Comparison of ENCODE assay signal across 23 cellular contexts in genomic region chr12:817941-818600, GRCh38.
DNase-seq lines count a peak whose midpoint lies in the region; ATAC-seq and TF ChIP-seq lines count a peak whose summit lies in the region.
"Had no signal": no experiment of that assay in that cellular context is flagged by ENCODE, and none has a peak within 500 bp of the region (broad histone marks: within the 10 kb centered on the region; RNA-seq: fewer than 3 reads in every experiment).

No MANE protein-coding gene starts in this region.

- intact Hi-C loops in thyroid gland (cut with DNase I): loop anchor here (5.0 to 10.0 kb wide), 2 partner anchors 63 to 129 kb away; partner anchors contain the start of genes RAD52 and WNK1
- intact Hi-C loops in activated T-helper 2 cell treated with anti-CD3 and anti-CD28 coated beads, Interferon-gamma antibody, Interleukin-2, Interleukin-4, amounts not matched to agents 10 μg/mL and 5 μg/mL and 100 μg/mL, durations not matched to agents 14 hours and 24 hours and 36 hours (cut with micrococcal nuclease): loop anchor here (10.0 kb wide), 1 partner anchor 57 kb away; no protein-coding TSS in a partner anchor

- H3K9me3 ChIP-seq in gastroesophageal sphincter: peaks cover 0 to 4% (median 0%) of the 10 kb centered on the region in 3 donors
- H3K9me3 ChIP-seq in thyroid gland: no peaks in the 10 kb centered on the region

- peak overlapping the region; percentile 4; the same call in 1 of the 2 replicates for H3K27ac ChIP-seq in VCaP
- H3K27ac ChIP-seq in gastroesophageal sphincter: peak overlapping the region; percentile 41 to 61 (median 56)
- peak overlapping the region in 2 of 3 donors; percentile 3 to 18 for H3K27ac ChIP-seq in thyroid gland
- H3K27ac ChIP-seq: BLaER1, brain microvascular endothelial cell, WERI-Rb-1 had no signal

- H3K27me3 ChIP-seq in gastroesophageal sphincter (no peaks in the 10 kb centered on the region), thyroid gland (no peaks in the 10 kb centered on the region)
- H3K27me3 ChIP-seq: BLaER1, brain microvascular endothelial cell had no signal

- H3K4me1 Mint-ChIP-seq in activated naive CD8-positive, alpha-beta T cell (ENCODE audit: low read depth): peaks cover 57% of the 10 kb centered on the region
- H3K4me1 Mint-ChIP-seq in activated naive CD8-positive, alpha-beta T cell treated with anti-CD3 and anti-CD28 coated beads for 36 hours: peaks cover 45% of the 10 kb centered on the region
- peaks cover 32% of the 10 kb centered on the region for H3K4me1 Mint-ChIP-seq in activated T-helper 2 cell treated with anti-CD3 and anti-CD28 coated beads, Interferon-gamma antibody, Interleukin-2, Interleukin-4, amounts not matched to agents 10 μg/mL and 5 μg/mL and 100 μg/mL, durations not matched to agents 14 hours and 24 hours and 36 hours (ENCODE audit: low read depth)
- H3K4me1 Mint-ChIP-seq: nephron progenitor cell had no signal

- peaks cover under 1% of the 10 kb centered on the region for H3K9me3 Mint-ChIP-seq in activated naive CD8-positive, alpha-beta T cell (ENCODE audit: low read depth)
- peaks cover 6% of the 10 kb centered on the region for H3K9me3 Mint-ChIP-seq in activated naive CD8-positive, alpha-beta T cell treated with anti-CD3 and anti-CD28 coated beads for 36 hours
- H3K9me3 Mint-ChIP-seq in activated T-helper 2 cell treated with anti-CD3 and anti-CD28 coated beads, Interferon-gamma antibody, Interleukin-2, Interleukin-4, amounts not matched to agents 10 μg/mL and 5 μg/mL and 100 μg/mL, durations not matched to agents 14 hours and 24 hours and 36 hours: peaks cover 4% of the 10 kb centered on the region

- TF ChIP-seq POLR2A in gastroesophageal sphincter (IDR thresholded peaks at IDR 0.05): no peak
- TF ChIP-seq POLR2A in thyroid gland (IDR thresholded peaks at IDR 0.05): no peak

- TF ChIP-seq CTCF in VCaP (conservative IDR thresholded peaks at IDR 0.05): no peak
- no peak for TF ChIP-seq CTCF in gastroesophageal sphincter (IDR thresholded peaks at IDR 0.05)
- TF ChIP-seq CTCF in thyroid gland (IDR thresholded peaks at IDR 0.05): no peak

- H3K27ac Mint-ChIP-seq in activated naive CD8-positive, alpha-beta T cell: peak overlapping the region; percentile 4
- no peak overlapping the region for H3K27ac Mint-ChIP-seq in activated naive CD8-positive, alpha-beta T cell treated with anti-CD3 and anti-CD28 coated beads for 36 hours
- H3K27ac Mint-ChIP-seq in activated T-helper 2 cell treated with anti-CD3 and anti-CD28 coated beads, Interferon-gamma antibody, Interleukin-2, Interleukin-4, amounts not matched to agents 10 μg/mL and 5 μg/mL and 100 μg/mL, durations not matched to agents 14 hours and 24 hours and 36 hours: no peak overlapping the region
- H3K27ac Mint-ChIP-seq: activated CD4-positive, alpha-beta memory T cell treated with anti-CD3 and anti-CD28 coated beads, Interleukin-2, amount 10 ng/mL, durations not matched to agents 7 days and 5 days; activated naive CD4-positive, alpha-beta T cell treated with anti-CD3 and anti-CD28 coated beads, Interleukin-2, amount 50 U/mL, for 24 hours; nephron progenitor cell had no signal

- H3K27me3 Mint-ChIP-seq in activated naive CD8-positive, alpha-beta T cell: no peaks in the 10 kb centered on the region
- no peaks in the 10 kb centered on the region for H3K27me3 Mint-ChIP-seq in activated naive CD8-positive, alpha-beta T cell treated with anti-CD3 and anti-CD28 coated beads for 36 hours
- H3K27me3 Mint-ChIP-seq in activated T-helper 2 cell treated with anti-CD3 and anti-CD28 coated beads, Interferon-gamma antibody, Interleukin-2, Interleukin-4, amounts not matched to agents 10 μg/mL and 5 μg/mL and 100 μg/mL, durations not matched to agents 14 hours and 24 hours and 36 hours (ENCODE audit: low read depth): no peaks in the 10 kb centered on the region
- H3K27me3 Mint-ChIP-seq: activated CD4-positive, alpha-beta memory T cell treated with anti-CD3 and anti-CD28 coated beads, Interleukin-2, amount 10 ng/mL, durations not matched to agents 7 days and 5 days; activated naive CD4-positive, alpha-beta T cell treated with anti-CD3 and anti-CD28 coated beads, Interleukin-2, amount 50 U/mL, for 24 hours had no signal

- ATAC-seq in gastroesophageal sphincter (peak; percentile 58), left lobe of liver (no peak)
- ATAC-seq: HepG2 had no signal

- peaks cover 0 to 43% (median 7%) of the 10 kb centered on the region in 3 donors for H3K4me1 ChIP-seq in gastroesophageal sphincter
- H3K4me1 ChIP-seq in thyroid gland: peaks cover 0 to 8% of the 10 kb centered on the region in 2 donors

- TF ChIP-seq EP300 in gastroesophageal sphincter (IDR thresholded peaks at IDR 0.05): no peak

- H3K36me3 ChIP-seq in gastroesophageal sphincter (peaks cover 0 to 10% of the 10 kb centered on the region in 2 donors), thyroid gland (no peaks in the 10 kb centered on the region)
- H3K36me3 ChIP-seq: brain microvascular endothelial cell had no signal

- no peak overlapping the region for H3K4me3 Mint-ChIP-seq in activated naive CD8-positive, alpha-beta T cell
- no peak overlapping the region for H3K4me3 Mint-ChIP-seq in activated naive CD8-positive, alpha-beta T cell treated with anti-CD3 and anti-CD28 coated beads for 36 hours
- no peak overlapping the region for H3K4me3 Mint-ChIP-seq in activated T-helper 2 cell treated with anti-CD3 and anti-CD28 coated beads, Interferon-gamma antibody, Interleukin-2, Interleukin-4, amounts not matched to agents 10 μg/mL and 5 μg/mL and 100 μg/mL, durations not matched to agents 14 hours and 24 hours and 36 hours (ENCODE audit: low read depth)
- H3K4me3 Mint-ChIP-seq: activated CD4-positive, alpha-beta memory T cell treated with anti-CD3 and anti-CD28 coated beads, Interleukin-2, amount 10 ng/mL, durations not matched to agents 7 days and 5 days; activated naive CD4-positive, alpha-beta T cell treated with anti-CD3 and anti-CD28 coated beads, Interleukin-2, amount 50 U/mL, for 24 hours; nephron progenitor cell had no signal

- DNase-seq in activated naive CD8-positive, alpha-beta T cell treated with anti-CD3 and anti-CD28 coated beads for 36 hours: no peak
- DNase-seq in thyroid gland (peak; percentile 27 to 53), left lobe of liver (ENCODE audit: low spot score) (no peak)
- no peak for DNase-seq in activated T-helper 2 cell treated with anti-CD3 and anti-CD28 coated beads, Interferon-gamma antibody, Interleukin-2, Interleukin-4, amounts not matched to agents 10 μg/mL and 5 μg/mL and 100 μg/mL, durations not matched to agents 14 hours and 24 hours and 36 hours (ENCODE audit: low spot score)
- DNase-seq in stimulated activated CD8-positive, alpha-beta memory T cell treated with anti-CD3 and anti-CD28 coated beads, Interleukin-4, amount 100 ng/mL, for 48 hours: no peak
- DNase-seq: activated CD4-positive, alpha-beta memory T cell treated with anti-CD3 and anti-CD28 coated beads, Interleukin-2, amount 10 ng/mL, durations not matched to agents 7 days and 5 days; activated T-cell treated with anti-CD3 and anti-CD28 coated beads, Interleukin-2, amount 50 U/mL, for 1 hour; brain microvascular endothelial cell; kidney; mesenchymal stem cell; NCI-H446; nephron progenitor cell; SHP77 treated with DMSO at 0.1 percent for 48 hours; stimulated activated CD4-positive, alpha-beta T cell treated with anti-CD3 and anti-CD28 coated beads, Interleukin-4, amount 100 ng/mL, for 24 hours; T-helper 1 cell; WERI-Rb-1 had no signal

- no peak overlapping the region for H3K4me3 ChIP-seq in gastroesophageal sphincter
- H3K4me3 ChIP-seq in thyroid gland (replicated peaks in 1 of 3): no peak overlapping the region
- H3K4me3 ChIP-seq: BLaER1, smooth muscle cell had no signal

- H3K36me3 Mint-ChIP-seq in activated naive CD8-positive, alpha-beta T cell: peaks cover 7% of the 10 kb centered on the region
- H3K36me3 Mint-ChIP-seq in activated naive CD8-positive, alpha-beta T cell treated with anti-CD3 and anti-CD28 coated beads for 36 hours: peaks cover 42% of the 10 kb centered on the region
- H3K36me3 Mint-ChIP-seq in activated T-helper 2 cell treated with anti-CD3 and anti-CD28 coated beads, Interferon-gamma antibody, Interleukin-2, Interleukin-4, amounts not matched to agents 10 μg/mL and 5 μg/mL and 100 μg/mL, durations not matched to agents 14 hours and 24 hours and 36 hours (ENCODE audit: low read depth): peaks cover 66% of the 10 kb centered on the region

- 36 to 68% methylated on average over 1 to 3 of the region's 3 CpGs for WGBS in gastroesophageal sphincter (ENCODE audit: low coverage in 1 of 2), 2 donors
- 68 to 69% methylated on average over 3 of the region's 3 CpGs for WGBS in thyroid gland, 2 donors

Comparison
In these comparisons a context has a peak if more than half of its experiments do, and no peak if none do; other contexts are left out.
1. DNase-seq: peak in thyroid gland (2 of 2); none in activated naive CD8-positive, alpha-beta T cell treated with anti-CD3 and anti-CD28 coated beads for 36 hours (single experiment), activated T-helper 2 cell treated with anti-CD3 and anti-CD28 coated beads, Interferon-gamma antibody, Interleukin-2, Interleukin-4, amounts not matched to agents 10 μg/mL and 5 μg/mL and 100 μg/mL, durations not matched to agents 14 hours and 24 hours and 36 hours (single experiment), left lobe of liver (single experiment) and stimulated activated CD8-positive, alpha-beta memory T cell treated with anti-CD3 and anti-CD28 coated beads, Interleukin-4, amount 100 ng/mL, for 48 hours (single experiment).
2. H3K27ac ChIP-seq: peak in every context shown above with its lines; median percentile 56 in gastroesophageal sphincter; 10 in thyroid gland; 4 in VCaP.